15 cellular contexts compared by ENCODE assay signal in the genomic region with DNA sequence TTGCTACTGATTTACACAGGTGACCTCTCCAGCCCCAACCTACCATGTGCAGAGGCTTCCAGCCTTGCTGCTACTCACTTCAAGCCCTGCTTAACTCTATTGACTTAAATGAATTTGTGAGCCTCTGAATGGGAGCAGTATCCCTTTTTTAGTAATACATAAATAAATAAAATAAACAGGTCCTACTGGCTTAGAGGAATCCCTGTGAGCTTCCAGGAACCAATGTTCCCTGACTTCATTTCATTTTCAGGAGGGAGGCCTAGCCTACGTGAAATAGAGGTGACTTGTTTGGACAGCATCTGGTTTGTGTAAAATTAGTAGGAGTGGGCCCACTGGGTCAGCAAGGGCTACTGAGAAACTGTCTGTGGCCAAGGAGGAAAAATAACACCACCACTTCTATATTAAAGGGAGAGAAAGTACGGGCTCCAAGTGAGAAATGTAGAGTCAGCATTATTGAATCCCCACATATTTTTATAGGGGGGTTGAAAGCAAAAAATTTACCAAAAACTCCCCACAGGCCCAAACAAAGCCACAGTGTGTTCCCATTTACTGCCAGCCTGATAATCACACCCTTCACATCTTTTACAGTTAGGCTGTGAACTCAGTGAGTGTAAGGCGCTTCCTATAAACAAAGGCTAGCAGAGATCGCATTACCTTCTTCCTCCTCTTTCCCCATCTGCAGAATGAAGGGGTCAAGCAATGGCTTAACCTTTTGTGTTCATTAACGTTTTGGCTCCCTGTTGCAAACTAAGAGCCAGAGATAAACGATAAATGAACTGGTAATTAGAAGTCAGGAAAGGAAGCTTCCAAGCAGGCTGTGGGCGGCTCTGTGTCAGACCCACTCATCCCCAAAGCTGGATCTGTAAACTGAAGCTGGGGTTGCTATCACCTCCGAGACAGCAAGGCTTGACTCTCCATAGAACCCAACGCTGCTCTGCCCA.
DNase-seq lines count a peak whose midpoint lies in the region; ATAC-seq and TF ChIP-seq lines count a peak whose summit lies in the region.
"Had no signal": no experiment of that assay in that cellular context is flagged by ENCODE, and none has a peak within 500 bp of the region (broad histone marks: within the 10 kb centered on the region; RNA-seq: fewer than 3 reads in every experiment).

No MANE protein-coding gene starts in this region.

- no peak for TF ChIP-seq EP300 in upper lobe of left lung (IDR thresholded peaks at IDR 0.05)

- peaks cover 16% of the 10 kb centered on the region for H3K4me1 Mint-ChIP-seq in WTC11

- H3K27me3 ChIP-seq in HUES48 (ENCODE audit: control insufficient read depth, insufficient read depth, low read length) (no peaks in the 10 kb centered on the region), right lobe of liver (no peaks in the 10 kb centered on the region), upper lobe of left lung (no peaks in the 10 kb centered on the region)

- H3K4me3 ChIP-seq in HUES48 (ENCODE audit: low read depth, low read length) (no peak overlapping the region), right lobe of liver (no peak overlapping the region), upper lobe of left lung (no peak overlapping the region)
- H3K4me3 ChIP-seq: HAP-1, PC-9, psoas muscle had no signal

- TF ChIP-seq POLR2A in right lobe of liver (IDR thresholded peaks at IDR 0.05), result no peak
- TF ChIP-seq POLR2A in upper lobe of left lung (IDR thresholded peaks at IDR 0.05), result no peak

- WGBS in right lobe of liver (ENCODE audit: insufficient coverage, low coverage, low lambda C conversion rate, missing lambda C conversion rate), result 34% methylated on average over 9 of the region's 9 CpGs
- 47 to 50% methylated on average over 9 of the region's 9 CpGs for WGBS in upper lobe of left lung, 2 donors

- DNase-seq in A172 (ENCODE audit: low spot score), result peak; percentile 13
- DNase-seq in WTC11 (ENCODE audit: low spot score), result no peak
- no peak for DNase-seq in right lobe of liver
- no peak for DNase-seq in OCI-M2 (lab: John Stamatoyannopoulos, UW; ENCODE audit: unreplicated experiment)
- no peak for DNase-seq in head of caudate nucleus
- DNase-seq in hypothalamus (lab: John Stamatoyannopoulos, UW), result no peak
- DNase-seq in upper lobe of left lung, result no peak
- DNase-seq: activated effector memory CD4-positive, alpha-beta T cell treated with anti-CD3 and anti-CD28 coated beads, Interleukin-2, amount 50 U/mL, for 16 hours; aorta; NCI-H1092; PC-9; psoas muscle; SK-N-SH had no signal

- CTCF ChIA-PET in WTC11 (lab: Charles Lee), result interaction anchor here (2.7 kb wide), 1 partner anchor 114 kb away, joined by 9 read pairs; no protein-coding TSS in a partner anchor

- H3K27me3 Mint-ChIP-seq in WTC11 (ENCODE audit: low read depth), result peaks cover 2% of the 10 kb centered on the region; the same call in 1 of the 2 replicates

- H3K36me3 Mint-ChIP-seq in WTC11, result peaks cover 10% of the 10 kb centered on the region

- H3K9ac ChIP-seq in HUES48 (ENCODE audit: low read depth, low read length), result no peak overlapping the region
- H3K9ac ChIP-seq: SK-N-SH had no signal

- no peaks in the 10 kb centered on the region for H3K36me3 ChIP-seq in HUES48 (ENCODE audit: control insufficient read depth, insufficient read depth, low read length)
- no peaks in the 10 kb centered on the region for H3K36me3 ChIP-seq in right lobe of liver
- H3K36me3 ChIP-seq in upper lobe of left lung, result no peaks in the 10 kb centered on the region
- H3K36me3 ChIP-seq: HAP-1 had no signal

- H3K4me1 ChIP-seq in HUES48 (ENCODE audit: control insufficient read depth, insufficient read depth, low read length) (0 out of 2 replicates have a peak, but pooled peaks cover 5% of the 10 kb centered on the region), right lobe of liver (no peaks in the 10 kb centered on the region), upper lobe of left lung (peaks cover 0 to 5% (median 2%) of the 10 kb centered on the region in 4 donors)
- H3K4me1 ChIP-seq: HAP-1, psoas muscle had no signal

- ATAC-seq in WTC11, result peak; percentile 43; the same call in 1 of the 2 replicates
- peak in 3 of 4 donors; percentile 40 to 73 (median 44) for ATAC-seq in right lobe of liver
- ATAC-seq in upper lobe of left lung (ENCODE audit: low FRiP score in 2 of 2), result no peak
- ATAC-seq: psoas muscle had no signal

- POLR2A ChIA-PET in WTC11 (lab: Charles Lee), result no interaction called here

- no peak for TF ChIP-seq CTCF in WTC11 (IDR thresholded peaks at IDR 0.05)
- TF ChIP-seq CTCF in right lobe of liver (IDR thresholded peaks at IDR 0.05), result no peak
- TF ChIP-seq CTCF in upper lobe of left lung (IDR thresholded peaks at IDR 0.05), result no peak

- intact Hi-C loops in right lobe of liver (cut with DNase I), result no loop called here
- intact Hi-C loops in head of caudate nucleus (cut with DNase I), result no loop called here

- no peak overlapping the region for H3K4me3 Mint-ChIP-seq in WTC11

- H3K9me3 Mint-ChIP-seq in WTC11, result peaks cover 33% of the 10 kb centered on the region

- H3K27ac ChIP-seq in HUES48 (ENCODE audit: low read depth, low read length) (peak overlapping the region; percentile 18), right lobe of liver (no peak overlapping the region), upper lobe of left lung (no peak overlapping the region)
- H3K27ac ChIP-seq: PC-9, psoas muscle had no signal

- H3K27ac Mint-ChIP-seq in WTC11, result no peak overlapping the region

- 0 out of 2 replicates have a peak, but pooled peaks cover 4% of the 10 kb centered on the region for H3K9me3 ChIP-seq in HUES48 (ENCODE audit: control insufficient read depth, insufficient read depth, low read length)
- no peaks in the 10 kb centered on the region for H3K9me3 ChIP-seq in right lobe of liver
- H3K9me3 ChIP-seq in upper lobe of left lung, result no peaks in the 10 kb centered on the region
- H3K9me3 ChIP-seq: HAP-1, psoas muscle, SK-N-SH had no signal

TF ChIP-seq in WTC11, 78 proteins besides CTCF, POLR2A, EP300 and RAD21:
- no peak for TF ChIP-seq FOXJ3 (CRISPR knock-in tag; IDR thresholded peaks at IDR 0.05; ENCODE audit: borderline replicate concordance)
- TF ChIP-seq, protein P1, sequence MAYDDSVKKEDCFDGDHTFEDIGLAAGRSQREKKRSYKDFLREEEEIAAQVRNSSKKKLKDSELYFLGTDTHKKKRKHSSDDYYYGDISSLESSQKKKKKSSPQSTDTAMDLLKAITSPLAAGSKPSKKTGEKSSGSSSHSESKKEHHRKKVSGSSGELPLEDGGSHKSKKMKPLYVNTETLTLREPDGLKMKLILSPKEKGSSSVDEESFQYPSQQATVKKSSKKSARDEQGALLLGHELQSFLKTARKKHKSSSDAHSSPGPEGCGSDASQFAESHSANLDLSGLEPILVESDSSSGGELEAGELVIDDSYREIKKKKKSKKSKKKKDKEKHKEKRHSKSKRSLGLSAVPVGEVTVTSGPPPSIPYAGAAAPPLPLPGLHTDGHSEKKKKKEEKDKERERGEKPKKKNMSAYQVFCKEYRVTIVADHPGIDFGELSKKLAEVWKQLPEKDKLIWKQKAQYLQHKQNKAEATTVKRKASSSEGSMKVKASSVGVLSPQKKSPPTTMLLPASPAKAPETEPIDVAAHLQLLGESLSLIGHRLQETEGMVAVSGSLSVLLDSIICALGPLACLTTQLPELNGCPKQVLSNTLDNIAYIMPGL (CRISPR knock-in tag; IDR thresholded peaks at IDR 0.05), result no peak
- no peak for TF ChIP-seq ZNF138 (CRISPR knock-in tag; conservative IDR thresholded peaks at IDR 0.05)
- no peak for TF ChIP-seq TEAD1 (CRISPR knock-in tag; IDR thresholded peaks at IDR 0.05)
- TF ChIP-seq, protein P2, sequence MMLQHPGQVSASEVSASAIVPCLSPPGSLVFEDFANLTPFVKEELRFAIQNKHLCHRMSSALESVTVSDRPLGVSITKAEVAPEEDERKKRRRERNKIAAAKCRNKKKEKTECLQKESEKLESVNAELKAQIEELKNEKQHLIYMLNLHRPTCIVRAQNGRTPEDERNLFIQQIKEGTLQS (CRISPR knock-in tag; conservative IDR thresholded peaks at IDR 0.05), result no peak
- TF ChIP-seq, protein P3, sequence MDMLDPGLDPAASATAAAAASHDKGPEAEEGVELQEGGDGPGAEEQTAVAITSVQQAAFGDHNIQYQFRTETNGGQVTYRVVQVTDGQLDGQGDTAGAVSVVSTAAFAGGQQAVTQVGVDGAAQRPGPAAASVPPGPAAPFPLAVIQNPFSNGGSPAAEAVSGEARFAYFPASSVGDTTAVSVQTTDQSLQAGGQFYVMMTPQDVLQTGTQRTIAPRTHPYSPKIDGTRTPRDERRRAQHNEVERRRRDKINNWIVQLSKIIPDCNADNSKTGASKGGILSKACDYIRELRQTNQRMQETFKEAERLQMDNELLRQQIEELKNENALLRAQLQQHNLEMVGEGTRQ (CRISPR knock-in tag; IDR thresholded peaks at IDR 0.05), result no peak
- TF ChIP-seq, protein P4, sequence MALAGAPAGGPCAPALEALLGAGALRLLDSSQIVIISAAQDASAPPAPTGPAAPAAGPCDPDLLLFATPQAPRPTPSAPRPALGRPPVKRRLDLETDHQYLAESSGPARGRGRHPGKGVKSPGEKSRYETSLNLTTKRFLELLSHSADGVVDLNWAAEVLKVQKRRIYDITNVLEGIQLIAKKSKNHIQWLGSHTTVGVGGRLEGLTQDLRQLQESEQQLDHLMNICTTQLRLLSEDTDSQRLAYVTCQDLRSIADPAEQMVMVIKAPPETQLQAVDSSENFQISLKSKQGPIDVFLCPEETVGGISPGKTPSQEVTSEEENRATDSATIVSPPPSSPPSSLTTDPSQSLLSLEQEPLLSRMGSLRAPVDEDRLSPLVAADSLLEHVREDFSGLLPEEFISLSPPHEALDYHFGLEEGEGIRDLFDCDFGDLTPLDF (CRISPR knock-in tag; IDR thresholded peaks at IDR 0.05), result no peak
- no peak for TF ChIP-seq ZNF121 (CRISPR knock-in tag; IDR thresholded peaks at IDR 0.05)
- TF ChIP-seq, protein P5, sequence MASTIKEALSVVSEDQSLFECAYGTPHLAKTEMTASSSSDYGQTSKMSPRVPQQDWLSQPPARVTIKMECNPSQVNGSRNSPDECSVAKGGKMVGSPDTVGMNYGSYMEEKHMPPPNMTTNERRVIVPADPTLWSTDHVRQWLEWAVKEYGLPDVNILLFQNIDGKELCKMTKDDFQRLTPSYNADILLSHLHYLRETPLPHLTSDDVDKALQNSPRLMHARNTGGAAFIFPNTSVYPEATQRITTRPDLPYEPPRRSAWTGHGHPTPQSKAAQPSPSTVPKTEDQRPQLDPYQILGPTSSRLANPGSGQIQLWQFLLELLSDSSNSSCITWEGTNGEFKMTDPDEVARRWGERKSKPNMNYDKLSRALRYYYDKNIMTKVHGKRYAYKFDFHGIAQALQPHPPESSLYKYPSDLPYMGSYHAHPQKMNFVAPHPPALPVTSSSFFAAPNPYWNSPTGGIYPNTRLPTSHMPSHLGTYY (CRISPR knock-in tag; IDR thresholded peaks at IDR 0.05), result no peak
TF ChIP-seq in WTC11: peak in this region for 0.

Comparison
In these comparisons a context has a peak if more than half of its experiments do, and no peak if none do; other contexts are left out.
1. ATAC-seq: peak in WTC11 (single experiment) and right lobe of liver (3 of 4); none in upper lobe of left lung (0 of 2).